In the genomic region with DNA sequence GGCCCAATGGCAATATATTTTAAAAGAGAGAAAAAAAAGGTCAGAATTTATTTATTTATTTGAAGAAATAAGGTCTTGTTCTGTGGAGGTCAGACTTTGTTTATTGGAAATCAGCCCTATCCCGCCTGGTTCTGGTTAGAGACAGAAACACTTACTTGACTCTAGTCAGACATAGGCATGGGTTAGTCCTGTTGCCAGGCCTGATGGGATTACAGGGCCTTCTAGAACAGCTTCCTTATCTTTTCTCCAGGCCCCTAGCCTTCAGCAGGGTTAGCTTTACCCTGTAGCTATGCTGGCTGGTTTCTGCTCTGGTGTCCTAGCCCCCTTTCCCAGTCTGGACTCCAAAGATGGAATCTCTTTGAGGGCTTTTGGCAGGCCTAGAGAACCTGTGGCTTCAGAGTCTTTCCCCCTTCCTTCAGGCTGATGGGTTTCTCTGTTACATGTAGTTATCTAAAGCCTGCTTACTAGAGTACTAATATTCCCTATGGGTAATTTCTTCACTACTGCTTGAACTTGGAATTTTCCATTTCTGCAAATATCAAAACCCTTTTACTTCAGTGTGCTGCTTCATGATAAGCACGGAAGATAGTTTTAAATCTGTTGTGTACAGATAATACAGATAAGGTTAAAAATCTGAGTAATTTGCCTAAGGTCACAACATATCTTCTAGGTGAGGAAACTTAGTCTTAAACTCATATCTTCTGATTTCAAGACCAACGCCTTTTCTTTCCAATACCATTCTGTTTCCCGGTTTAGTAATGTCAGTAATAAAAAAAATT, we compare ENCODE assay signal across 16 cellular contexts. TPM values are rescaled to one million over a fixed set of nuclear protein-coding genes. Genes with fewer than 3 reads are reported as not detected.
DNase-seq lines count a peak whose midpoint lies in the region; ATAC-seq and TF ChIP-seq lines count a peak whose summit lies in the region.
"Had no signal": no experiment of that assay in that cellular context is flagged by ENCODE, and none has a peak within 500 bp of the region (broad histone marks: within the 10 kb centered on the region; RNA-seq: fewer than 3 reads in every experiment).

No MANE protein-coding gene starts in this region.

- H3K4me1 ChIP-seq in RWPE2 (ENCODE audit: insufficient read depth, poor library complexity, severe bottlenecking): no peaks in the 10 kb centered on the region
- peaks cover 5 to 56% (median 24%) of the 10 kb centered on the region in 3 donors for H3K4me1 ChIP-seq in esophagus squamous epithelium
- H3K4me1 ChIP-seq in muscle layer of duodenum (ENCODE audit: control insufficient read depth in 1 of 2, insufficient read depth in 2 of 2, low read length in 2 of 2): peaks cover 0 to 23% of the 10 kb centered on the region in 2 donors
- peaks cover 32% of the 10 kb centered on the region for H3K4me1 ChIP-seq in upper lobe of right lung
- no peaks in the 10 kb centered on the region for H3K4me1 ChIP-seq in neural progenitor cell

- no peak overlapping the region for H3K4me3 Mint-ChIP-seq in neural progenitor cell
- H3K4me3 Mint-ChIP-seq: activated CD8-positive, alpha-beta memory T cell treated with anti-CD3 and anti-CD28 coated beads, Interleukin-2, amount 10 ng/mL, durations not matched to agents 7 days and 5 days; activated naive CD4-positive, alpha-beta T cell treated with anti-CD3 and anti-CD28 coated beads, Interleukin-2, amount 50 U/mL, for 24 hours; CD8-positive, alpha-beta T cell; HFFc6 had no signal

- ATAC-seq in RWPE2 (ENCODE audit: low read depth) (0 out of 3 replicates have a peak, but pooled peaks have one; percentile 17), upper lobe of right lung (no peak)
- ATAC-seq: activated CD8-positive, alpha-beta memory T cell treated with anti-CD3 and anti-CD28 coated beads, Interleukin-2, amount 10 ng/mL, durations not matched to agents 7 days and 5 days; CD8-positive, alpha-beta T cell had no signal

- peaks cover 2% of the 10 kb centered on the region for H3K27me3 Mint-ChIP-seq in neural progenitor cell (ENCODE audit: insufficient read depth, low read depth)
- H3K27me3 Mint-ChIP-seq: activated CD8-positive, alpha-beta memory T cell treated with anti-CD3 and anti-CD28 coated beads, Interleukin-2, amount 10 ng/mL, durations not matched to agents 7 days and 5 days; activated naive CD4-positive, alpha-beta T cell treated with anti-CD3 and anti-CD28 coated beads, Interleukin-2, amount 50 U/mL, for 24 hours had no signal

- H2AFZ ChIP-seq in neural progenitor cell (replicated peaks): no peak overlapping the region

- intact Hi-C loops in esophagus squamous epithelium (cut with DNase I): no loop called here
- intact Hi-C loops in upper lobe of right lung (cut with DNase I): no loop called here

- H3K4me3 ChIP-seq in RWPE2 (ENCODE audit: severe bottlenecking) (no peak overlapping the region), esophagus squamous epithelium (no peak overlapping the region), muscle layer of duodenum (ENCODE audit: low read depth in 1 of 2, low read length in 2 of 2) (no peak overlapping the region), upper lobe of right lung (no peak overlapping the region), neural progenitor cell (no peak overlapping the region)

- H3K27ac ChIP-seq in RWPE2 (ENCODE audit: poor library complexity, severe bottlenecking) (no peak overlapping the region), esophagus squamous epithelium (peak overlapping the region in 3 of 4 donors; percentile 18 to 49 (median 46)), muscle layer of duodenum (ENCODE audit: low read length) (peak overlapping the region; percentile 3), upper lobe of right lung (peak overlapping the region; percentile 15), neural progenitor cell (no peak overlapping the region)
- H3K27ac ChIP-seq: KMS-11, neutrophil had no signal

- DNase-seq in RWPE2 (ENCODE audit: low spot score) (no peak), esophagus squamous epithelium (lab: John Stamatoyannopoulos, UW) (no peak), upper lobe of right lung (no peak), neural progenitor cell (ENCODE audit: low spot score) (no peak), NCI-H2227 treated with DMSO at 0.1 percent for 48 hours (lab: John Stamatoyannopoulos, UW) (no peak)
- DNase-seq in effector CD8-positive, alpha-beta T cell (lab: John Stamatoyannopoulos, UW): no peak
- DNase-seq: activated CD8-positive, alpha-beta memory T cell treated with anti-CD3 and anti-CD28 coated beads, Interleukin-2, amount 10 ng/mL, durations not matched to agents 7 days and 5 days; CD8-positive, alpha-beta T cell; cerebellar nuclear complex; HFFc6; NCI-H1436 treated with DMSO at 0.1 percent for 48 hours; small intestine had no signal

- H3K4me1 Mint-ChIP-seq in neural progenitor cell: no peaks in the 10 kb centered on the region

- H3K36me3 Mint-ChIP-seq in neural progenitor cell: peaks cover 19% of the 10 kb centered on the region

- no peaks in the 10 kb centered on the region for H3K27me3 ChIP-seq in RWPE2 (ENCODE audit: insufficient read depth, poor library complexity, severe bottlenecking)
- no peaks in the 10 kb centered on the region for H3K27me3 ChIP-seq in esophagus squamous epithelium
- H3K27me3 ChIP-seq in muscle layer of duodenum (ENCODE audit: low read depth, low read length): no peaks in the 10 kb centered on the region
- H3K27me3 ChIP-seq in upper lobe of right lung: no peaks in the 10 kb centered on the region
- no peaks in the 10 kb centered on the region for H3K27me3 ChIP-seq in neural progenitor cell
- H3K27me3 ChIP-seq: neutrophil had no signal

- H3K9me3 ChIP-seq in RWPE2 (ENCODE audit: severe bottlenecking) (no peaks in the 10 kb centered on the region), esophagus squamous epithelium (no peaks in the 10 kb centered on the region), muscle layer of duodenum (ENCODE audit: control insufficient read depth in 1 of 2, low read length in 2 of 2) (no peaks in the 10 kb centered on the region), upper lobe of right lung (no peaks in the 10 kb centered on the region), neural progenitor cell (ENCODE audit: low read depth) (no peaks in the 10 kb centered on the region)
- H3K9me3 ChIP-seq: neutrophil had no signal

- no peak overlapping the region for H3K4me2 ChIP-seq in neural progenitor cell
- H3K4me2 ChIP-seq: KMS-11 had no signal

- no peak overlapping the region for H3K27ac Mint-ChIP-seq in neural progenitor cell
- H3K27ac Mint-ChIP-seq: activated CD8-positive, alpha-beta memory T cell treated with anti-CD3 and anti-CD28 coated beads, Interleukin-2, amount 10 ng/mL, durations not matched to agents 7 days and 5 days; activated naive CD4-positive, alpha-beta T cell treated with anti-CD3 and anti-CD28 coated beads, Interleukin-2, amount 50 U/mL, for 24 hours; CD8-positive, alpha-beta T cell; HFFc6 had no signal

- no peak for TF ChIP-seq POLR2A in esophagus squamous epithelium (IDR thresholded peaks at IDR 0.05)

- H3K79me2 ChIP-seq in neural progenitor cell (ENCODE audit: low read depth): peaks cover 100% of the 10 kb centered on the region

- TF ChIP-seq CTCF in RWPE2 (IDR thresholded peaks at IDR 0.05; ENCODE audit: poor library complexity, severe bottlenecking): no peak
- no peak for TF ChIP-seq CTCF in esophagus squamous epithelium (IDR thresholded peaks at IDR 0.05)
- TF ChIP-seq CTCF in upper lobe of right lung (IDR thresholded peaks at IDR 0.05): no peak
- no peak for TF ChIP-seq CTCF in neural progenitor cell (IDR thresholded peaks at IDR 0.05)

- H4K20me1 ChIP-seq in neural progenitor cell (ENCODE audit: low read depth): peaks cover 99% of the 10 kb centered on the region

- H3K36me3 ChIP-seq in RWPE2 (ENCODE audit: low read depth) (peaks cover 61% of the 10 kb centered on the region), esophagus squamous epithelium (peaks cover 0 to 46% (median 3%) of the 10 kb centered on the region in 3 donors), muscle layer of duodenum (ENCODE audit: control insufficient read depth in 1 of 2, insufficient read depth in 2 of 2, low read length in 2 of 2) (peaks cover 14 to 15% of the 10 kb centered on the region in 2 donors), upper lobe of right lung (peaks cover 46% of the 10 kb centered on the region), neural progenitor cell (no peaks in the 10 kb centered on the region)

- H3K9ac ChIP-seq in neural progenitor cell: no peak overlapping the region
- H3K9ac ChIP-seq: KMS-11 had no signal

- 46 to 67% methylated on average over 4 of the region's 4 CpGs for whole genome bisulfite sequencing in esophagus squamous epithelium, 2 donors

- no peaks in the 10 kb centered on the region for H3K9me3 Mint-ChIP-seq in neural progenitor cell
- H3K9me3 Mint-ChIP-seq: activated naive CD4-positive, alpha-beta T cell treated with anti-CD3 and anti-CD28 coated beads, Interleukin-2, amount 50 U/mL, for 24 hours; CD8-positive, alpha-beta T cell; HFFc6 had no signal

- H3F3A ChIP-seq in neural progenitor cell (ENCODE audit: low read depth): no peaks in the 10 kb centered on the region

RNA-seq across cellular contexts. Expression of gene IREB2, which starts 10.6 kb away (rescaled TPM):
- total RNA-seq in esophagus squamous epithelium (10 to 100 TPM; 17.2 to 35.3 (median 25.1) TPM), upper lobe of right lung (48.7 TPM), neural progenitor cell (ENCODE audit: low replicate concordance) (55.7 and 87.7 TPM in 2 replicates)

RNA-seq across cellular contexts. Expression of gene HYKK, which starts 58.7 kb away (rescaled TPM):
- total RNA-seq in esophagus squamous epithelium: 1 to 10 TPM; 1.5 to 9.4 (median 6.5) TPM
- total RNA-seq in upper lobe of right lung: 4.1 TPM
- total RNA-seq in neural progenitor cell (ENCODE audit: low replicate concordance): 2.0 and 10.2 TPM in 2 replicates

Comparison
In these comparisons a context has a peak if more than half of its experiments do, and no peak if none do; other contexts are left out.
1. H3K27ac ChIP-seq: peak in esophagus squamous epithelium (3 of 4), muscle layer of duodenum (single experiment) and upper lobe of right lung (single experiment); none in RWPE2 (single experiment) and neural progenitor cell (single experiment).